In the genomic region with DNA sequence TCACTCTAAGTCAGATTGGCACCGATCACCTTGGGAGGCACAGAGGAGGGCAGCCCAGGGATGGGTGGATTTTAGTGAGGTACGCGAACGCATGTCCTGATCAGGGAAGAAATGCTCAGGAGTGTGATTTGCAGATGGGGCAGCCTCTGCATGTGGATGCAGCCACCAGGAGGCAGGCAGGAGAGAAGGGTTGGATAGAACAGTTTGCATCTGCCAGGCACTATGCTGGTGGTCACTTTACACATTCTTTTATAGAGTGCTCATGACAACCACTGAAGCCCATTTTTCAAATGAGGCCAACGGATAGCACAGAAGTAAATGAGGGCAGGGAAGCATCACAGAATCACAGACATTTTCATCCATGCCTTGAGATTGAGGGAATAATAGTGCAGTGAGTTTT, we compare ENCODE assay signal across 14 cellular contexts. TPM values are rescaled to one million over a fixed set of nuclear protein-coding genes. Genes with fewer than 3 reads are reported as not detected.
A peak's percentile ranks its signal among the peaks of the same experiment; 100 is the strongest.
DNase-seq lines count a peak whose midpoint lies in the region; ATAC-seq, FAIRE-seq and TF ChIP-seq lines count a peak whose summit lies in the region.
"Had no signal": no experiment of that assay in that cellular context is flagged by ENCODE, and none has a peak within 500 bp of the region (broad histone marks: within the 10 kb centered on the region; RNA-seq: fewer than 3 reads in every experiment).

No MANE protein-coding gene starts in this region.

- H3K4me3 ChIP-seq in right cardiac atrium (ENCODE audit: low read length) (no peak overlapping the region), fibroblast of villous mesenchyme (ENCODE audit: low read depth, low read length) (no peak overlapping the region), stomach (no peak overlapping the region)
- H3K4me3 ChIP-seq in CD8-positive, alpha-beta memory T cell (ENCODE audit: low read length): no peak overlapping the region
- H3K4me3 ChIP-seq: dorsolateral prefrontal cortex, lung had no signal

- TF ChIP-seq CTCF in fibroblast of villous mesenchyme (IDR thresholded peaks at IDR 0.05; ENCODE audit: insufficient read depth, low read depth, low read length): peak; percentile 36
- no peak for TF ChIP-seq CTCF in stomach (IDR thresholded peaks at IDR 0.05)

- H3K27me3 Mint-ChIP-seq in T-helper 17 cell: no peaks in the 10 kb centered on the region
- H3K27me3 Mint-ChIP-seq in CD8-positive, alpha-beta memory T cell: peaks cover 0 to 2% of the 10 kb centered on the region in 2 donors
- H3K27me3 Mint-ChIP-seq: stimulated activated naive CD8-positive, alpha-beta T cell treated with anti-CD3 and anti-CD28 coated beads, Interleukin-15, Interleukin-2, amounts not matched to agents 100 ng/mL and 50 ng/mL, for 24 hours had no signal

- H3K9me3 ChIP-seq in right cardiac atrium (ENCODE audit: control insufficient read depth, low read length) (no peaks in the 10 kb centered on the region), T-helper 17 cell (ENCODE audit: control insufficient read depth, low read length, poor library complexity, severe bottlenecking) (no peaks in the 10 kb centered on the region), stomach (no peaks in the 10 kb centered on the region)
- no peaks in the 10 kb centered on the region for H3K9me3 ChIP-seq in CD8-positive, alpha-beta memory T cell (ENCODE audit: low read length)

- H3K27me3 ChIP-seq in right cardiac atrium (ENCODE audit: control insufficient read depth, insufficient read depth) (no peaks in the 10 kb centered on the region), stomach (no peaks in the 10 kb centered on the region)
- H3K27me3 ChIP-seq in CD8-positive, alpha-beta memory T cell (ENCODE audit: insufficient read depth, low read length, poor library complexity, severe bottlenecking): no peaks in the 10 kb centered on the region
- H3K27me3 ChIP-seq: dorsolateral prefrontal cortex had no signal

- ATAC-seq in right cardiac atrium: no peak
- no peak for ATAC-seq in Right ventricle myocardium inferior
- no peak for ATAC-seq in T-helper 17 cell
- ATAC-seq: activated T-cell treated with anti-CD3 and anti-CD28 coated beads, Interleukin-2, amount 50 U/mL, for 4 hours had no signal

- peak; percentile 82 for FAIRE-seq in urothelium cell line (lab: Jason Lieb, UNC)

- H3K27ac ChIP-seq in right cardiac atrium (ENCODE audit: low read length) (peak overlapping the region; percentile 34), stomach (no peak overlapping the region)
- H3K27ac ChIP-seq in CD8-positive, alpha-beta memory T cell (ENCODE audit: low read depth, low read length): no peak overlapping the region

- DNase-seq in right cardiac atrium (no peak), Right ventricle myocardium inferior (ENCODE audit: missing footprints) (no peak), T-helper 17 cell (no peak), fibroblast of villous mesenchyme (ENCODE audit: low read depth) (no peak), urothelium cell line (ENCODE audit: low spot score) (no peak), stomach (no peak)
- DNase-seq in effector CD8-positive, alpha-beta T cell (lab: John Stamatoyannopoulos, UW): no peak
- no peak for DNase-seq in CD8-positive, alpha-beta memory T cell
- DNase-seq: activated T-cell treated with anti-CD3 and anti-CD28 coated beads, Interleukin-2, amount 50 U/mL, for 4 hours; dorsolateral prefrontal cortex; NCI-H2171; stimulated activated CD4-positive, alpha-beta T cell treated with anti-CD3 and anti-CD28 coated beads, Interleukin-12 subunit alpha, Interleukin-12 subunit beta, amount 100 ng/mL, for 4 hours had no signal

- peaks cover 20% of the 10 kb centered on the region for H3K4me1 Mint-ChIP-seq in T-helper 17 cell
- peaks cover 3 to 14% (median 10%) of the 10 kb centered on the region in 3 donors for H3K4me1 Mint-ChIP-seq in CD8-positive, alpha-beta memory T cell

- H3K27ac Mint-ChIP-seq in T-helper 17 cell: peak overlapping the region; percentile 67
- no peak overlapping the region for H3K27ac Mint-ChIP-seq in CD8-positive, alpha-beta memory T cell
- H3K27ac Mint-ChIP-seq: stimulated activated naive CD8-positive, alpha-beta T cell treated with anti-CD3 and anti-CD28 coated beads, Interleukin-15, Interleukin-2, amounts not matched to agents 100 ng/mL and 50 ng/mL, for 24 hours had no signal

- peaks cover 0 to 33% (median 0%) of the 10 kb centered on the region in 4 donors for H3K36me3 ChIP-seq in stomach
- no peaks in the 10 kb centered on the region for H3K36me3 ChIP-seq in CD8-positive, alpha-beta memory T cell (ENCODE audit: insufficient read depth, low read length)

- POLR2A ChIA-PET in CD8-positive, alpha-beta memory T cell (lab: Charles Lee): no interaction called here

- no peaks in the 10 kb centered on the region for H3K36me3 Mint-ChIP-seq in T-helper 17 cell (ENCODE audit: low read depth)
- H3K36me3 Mint-ChIP-seq in CD8-positive, alpha-beta memory T cell: no peaks in the 10 kb centered on the region

- H3K4me3 Mint-ChIP-seq in T-helper 17 cell: no peak overlapping the region
- no peak overlapping the region for H3K4me3 Mint-ChIP-seq in CD8-positive, alpha-beta memory T cell
- H3K4me3 Mint-ChIP-seq: activated T-cell treated with anti-CD3 and anti-CD28 coated beads, Interleukin-2, amount 50 U/mL, for 4 hours; stimulated activated naive CD8-positive, alpha-beta T cell treated with anti-CD3 and anti-CD28 coated beads, Interleukin-15, Interleukin-2, amounts not matched to agents 100 ng/mL and 50 ng/mL, for 24 hours had no signal

- intact Hi-C loops in right cardiac atrium (cut with DNase I) (no loop called here), Right ventricle myocardium inferior (cut with DNase I) (no loop called here), stomach (cut with DNase I; ENCODE audit: low total_unique reads) (no loop called here)

- CTCF ChIA-PET in CD8-positive, alpha-beta memory T cell (lab: Charles Lee): interaction anchor here (1.0 kb wide), 1 partner anchor 15 kb away, joined by 3 read pairs; no protein-coding TSS in a partner anchor

- H3K9me3 Mint-ChIP-seq in CD8-positive, alpha-beta memory T cell: no peaks in the 10 kb centered on the region
- H3K9me3 Mint-ChIP-seq: activated T-cell treated with anti-CD3 and anti-CD28 coated beads, Interleukin-2, amount 50 U/mL, for 4 hours; stimulated activated naive CD8-positive, alpha-beta T cell treated with anti-CD3 and anti-CD28 coated beads, Interleukin-15, Interleukin-2, amounts not matched to agents 100 ng/mL and 50 ng/mL, for 24 hours had no signal

- WGBS in right cardiac atrium: 92% methylated on average over 5 of the region's 5 CpGs
- 78 to 96% (median 91%) methylated on average over 5 of the region's 5 CpGs for WGBS in stomach, 5 donors

- peaks cover 45% of the 10 kb centered on the region for H3K4me1 ChIP-seq in right cardiac atrium (ENCODE audit: control insufficient read depth, insufficient read depth, low read length)
- H3K4me1 ChIP-seq in stomach: peaks cover 48 to 98% (median 72%) of the 10 kb centered on the region in 4 donors
- H3K4me1 ChIP-seq in CD8-positive, alpha-beta memory T cell (ENCODE audit: insufficient read depth, low read length): no peaks in the 10 kb centered on the region

- no peak for TF ChIP-seq POLR2A in stomach (IDR thresholded peaks at IDR 0.05)

- TF ChIP-seq EP300 in stomach (IDR thresholded peaks at IDR 0.05): no peak

RNA-seq across cellular contexts. Expression of a gene that starts 5.7 kb away (rescaled TPM):
- total RNA-seq in right cardiac atrium: 10 to 100 TPM in 2 of 4 donors, 1 to 10 TPM in 2; 3.0 to 13.7 (median 11.0) TPM
- polyA plus RNA-seq in right cardiac atrium: 4.9 TPM
- 5.9 TPM for total RNA-seq in Right ventricle myocardium inferior
- 1 to 10 TPM in 1 of 2 donors, under 1 TPM in 1; 0.37 to 1.1 TPM for total RNA-seq in T-helper 17 cell
- 3.9 and 14.2 TPM in 2 replicates for total RNA-seq in fibroblast of villous mesenchyme
- total RNA-seq in stomach: 100 to 1,000 TPM in 1 of 5 donors, 10 to 100 TPM in 4; 14.0 to 105 (median 63.4) TPM
- 10 to 100 TPM; 12.8 to 46.8 (median 29.9) TPM for polyA plus RNA-seq in stomach
- 1 to 10 TPM in 1 of 2 experiments, under 1 TPM in 1; 0.92 to 1.3 TPM for total RNA-seq in CD8-positive, alpha-beta memory T cell
- polyA plus RNA-seq in CD8-positive, alpha-beta memory T cell: 0.28 TPM

RNA-seq across cellular contexts. Expression of a gene that starts 28.7 kb away (rescaled TPM):
- 100 to 1,000 TPM in 3 of 4 donors, 10 to 100 TPM in 1; 77.4 to 414 (median 243) TPM for total RNA-seq in right cardiac atrium
- 398 TPM for polyA plus RNA-seq in right cardiac atrium
- total RNA-seq in Right ventricle myocardium inferior: 460 TPM
- total RNA-seq in T-helper 17 cell: 10 to 100 TPM in 1 of 2 donors, 1 to 10 TPM in 1; 6.6 to 13.5 TPM
- total RNA-seq in fibroblast of villous mesenchyme: 4.8 and 52.2 TPM in 2 replicates
- 10 to 100 TPM in 4 of 5 donors, not detected in 1; 11.0 to 75.2 (median 45.0) TPM for total RNA-seq in stomach
- 100 to 1,000 TPM in 1 of 3 donors, 10 to 100 TPM in 2; 48.7 to 227 (median 65.5) TPM for polyA plus RNA-seq in stomach
- total RNA-seq in CD8-positive, alpha-beta memory T cell: 1 to 10 TPM; 3.8 to 4.5 TPM
- polyA plus RNA-seq in CD8-positive, alpha-beta memory T cell: not detected

RNA-seq across cellular contexts. Expression of a gene that starts 58.1 kb away (rescaled TPM):
- total RNA-seq in right cardiac atrium: 1 to 10 TPM; 1.0 to 4.3 (median 2.7) TPM
- 1.5 TPM for polyA plus RNA-seq in right cardiac atrium
- 4.3 TPM for total RNA-seq in Right ventricle myocardium inferior
- 1 to 10 TPM; 1.2 to 4.0 TPM for total RNA-seq in T-helper 17 cell
- total RNA-seq in fibroblast of villous mesenchyme: 1.9 and 21.6 TPM in 2 replicates
- total RNA-seq in stomach: 1 to 10 TPM in 3 of 5 donors, not detected in 2; 2.0 to 2.9 (median 2.3) TPM
- 10 to 100 TPM in 1 of 3 donors, 1 to 10 TPM in 2; 1.5 to 14.0 (median 4.7) TPM for polyA plus RNA-seq in stomach
- total RNA-seq in CD8-positive, alpha-beta memory T cell: under 1 TPM; 0.59 to 0.80 TPM
- polyA plus RNA-seq in CD8-positive, alpha-beta memory T cell: 0.30 TPM
